Comparison of ENCODE assay signal across 9 cellular contexts in the genomic region with DNA sequence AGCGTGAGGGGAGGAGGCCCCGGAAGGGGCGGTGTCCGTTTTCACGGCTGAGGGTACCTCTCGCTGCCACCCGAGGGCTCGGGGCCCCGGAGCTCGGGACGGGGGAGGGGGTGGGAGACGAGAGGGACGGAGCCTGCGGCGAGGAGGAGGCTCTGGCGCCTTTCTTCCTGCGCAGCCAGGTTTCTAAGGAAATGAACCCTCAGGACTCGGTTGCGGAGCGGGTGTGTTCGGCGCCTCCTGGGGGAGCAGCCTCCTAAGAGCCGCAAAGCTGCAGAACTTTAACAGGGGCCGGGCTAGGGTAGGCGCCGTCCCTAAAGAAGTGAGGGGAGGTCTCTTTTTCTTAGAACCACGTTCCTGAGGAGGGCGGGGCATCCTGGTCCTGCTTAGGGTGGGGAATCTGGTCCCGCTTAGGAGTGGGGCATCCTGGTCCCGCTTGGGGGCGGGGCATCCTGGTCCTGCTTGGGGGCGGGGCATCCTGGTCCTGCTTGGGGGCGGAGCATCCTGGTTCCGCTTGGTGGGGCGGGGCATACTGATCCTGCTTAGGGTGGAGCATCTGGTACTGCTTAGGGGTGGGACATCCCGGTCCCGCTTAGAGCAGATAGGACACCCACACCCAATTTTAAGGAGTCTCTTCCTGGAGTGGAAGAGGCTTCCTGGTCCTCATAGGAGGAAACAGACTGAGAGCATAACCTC. TPM values are rescaled to one million over a fixed set of nuclear protein-coding genes. Genes with fewer than 3 reads are reported as not detected.
DNase-seq lines count a peak whose midpoint lies in the region; ATAC-seq and TF ChIP-seq lines count a peak whose summit lies in the region.
"Had no signal": no experiment of that assay in that cellular context is flagged by ENCODE, and none has a peak within 500 bp of the region (broad histone marks: within the 10 kb centered on the region; RNA-seq: fewer than 3 reads in every experiment).

No MANE protein-coding gene starts in this region.

- peaks cover 19% of the 10 kb centered on the region for H3K4me1 ChIP-seq in CD4-positive, CD25-positive, alpha-beta regulatory T cell (ENCODE audit: control insufficient read depth, insufficient read depth, low read length, poor library complexity, severe bottlenecking)

- H3K27ac ChIP-seq in CD4-positive, CD25-positive, alpha-beta regulatory T cell (ENCODE audit: insufficient read depth, low read length, poor library complexity, severe bottlenecking): no peak overlapping the region
- H3K27ac ChIP-seq: KMS-11 had no signal

- H3K9me3 Mint-ChIP-seq in CD4-positive, CD25-positive, alpha-beta regulatory T cell: peaks cover 0 to 13% (median 0%) of the 10 kb centered on the region in 7 donors
- H3K9me3 Mint-ChIP-seq in chondrocyte (ENCODE audit: low read depth): no peaks in the 10 kb centered on the region

- no peaks in the 10 kb centered on the region for H3K36me3 Mint-ChIP-seq in CD4-positive, CD25-positive, alpha-beta regulatory T cell
- H3K36me3 Mint-ChIP-seq in chondrocyte (ENCODE audit: low read depth): no peaks in the 10 kb centered on the region

- peak overlapping the region in 3 of 4 donors; percentile 32 to 81 (median 50) for H3K4me3 Mint-ChIP-seq in CD4-positive, CD25-positive, alpha-beta regulatory T cell
- H3K4me3 Mint-ChIP-seq in chondrocyte (ENCODE audit: unreplicated experiment): peak overlapping the region; percentile 70

- H3K27me3 Mint-ChIP-seq in CD4-positive, CD25-positive, alpha-beta regulatory T cell: peaks cover 72% of the 10 kb centered on the region
- peaks cover 35% of the 10 kb centered on the region for H3K27me3 Mint-ChIP-seq in chondrocyte (ENCODE audit: low read depth)

- no peak overlapping the region for H3K27ac Mint-ChIP-seq in CD4-positive, CD25-positive, alpha-beta regulatory T cell
- H3K27ac Mint-ChIP-seq in chondrocyte (ENCODE audit: unreplicated experiment): no peak overlapping the region

- peaks cover 0 to 38% (median 11%) of the 10 kb centered on the region in 4 donors for H3K4me1 Mint-ChIP-seq in CD4-positive, CD25-positive, alpha-beta regulatory T cell
- peaks cover 13% of the 10 kb centered on the region for H3K4me1 Mint-ChIP-seq in chondrocyte (ENCODE audit: low read depth)

- H3K27me3 ChIP-seq in CD4-positive, CD25-positive, alpha-beta regulatory T cell (ENCODE audit: control insufficient read depth, insufficient read depth, low read length): peaks cover 33% of the 10 kb centered on the region

- peak; percentile 48 for TF ChIP-seq CTCF in chondrocyte (IDR thresholded peaks at IDR 0.05)

- H3K4me3 ChIP-seq in CD4-positive, CD25-positive, alpha-beta regulatory T cell (ENCODE audit: low read depth, low read length): no peak overlapping the region

- peak in 1 of 3 donors; percentile 24 for DNase-seq in CD4-positive, CD25-positive, alpha-beta regulatory T cell
- peak; percentile 25 for DNase-seq in HT1080 (ENCODE audit: low read depth)
- DNase-seq in SKM-1 (lab: John Stamatoyannopoulos, UW; ENCODE audit: unreplicated experiment): peak; percentile 3
- no peak for DNase-seq in chondrocyte (ENCODE audit: low spot score)
- DNase-seq in kidney tubule cell (ENCODE audit: low spot score): peak; percentile 60
- peak; percentile 4 for DNase-seq in stimulated activated CD8-positive, alpha-beta memory T cell treated with anti-CD3 and anti-CD28 coated beads, Interleukin-15, amount 100 ng/mL, for 1 hour (ENCODE audit: low read depth)
- DNase-seq in Kasumi-1 (lab: John Stamatoyannopoulos, UW): no peak

- H3K36me3 ChIP-seq in CD4-positive, CD25-positive, alpha-beta regulatory T cell (ENCODE audit: control insufficient read depth, insufficient read depth, low read length): no peaks in the 10 kb centered on the region

- H3K9me3 ChIP-seq in CD4-positive, CD25-positive, alpha-beta regulatory T cell (ENCODE audit: control insufficient read depth in 2 of 2, low read length in 2 of 2): peaks cover 0 to 5% of the 10 kb centered on the region in 2 experiments

- no peak for ATAC-seq in CD4-positive, CD25-positive, alpha-beta regulatory T cell (ENCODE audit: low read depth in 2 of 2)
- no peak for ATAC-seq in GM21717 (IDR thresholded peaks at IDR 0.05; ENCODE audit: unreplicated experiment)

RNA-seq across cellular contexts. Expression of a gene that starts 6.2 kb away (rescaled TPM):
- total RNA-seq in CD4-positive, CD25-positive, alpha-beta regulatory T cell: 1.9 TPM
- polyA plus RNA-seq in CD4-positive, CD25-positive, alpha-beta regulatory T cell: under 1 TPM in 1 of 4 donors, not detected in 3; 0.06 TPM
- not detected in 2 replicates for total RNA-seq in HT1080 (2014; rRNA removed; shearing (Covaris generic))
- not detected in 2 replicates for polyA plus RNA-seq in HT1080 (2015; cell fraction: cytosol; rRNA removed)
- polyA plus RNA-seq in HT1080 (2015; cell fraction: nucleus; rRNA removed): 0.31 TPM in 1 of 2 replicates, not detected in the other
- total RNA-seq in chondrocyte: 0.80 TPM in 1 of 3 replicates, not detected in the others

RNA-seq across cellular contexts. Expression of a gene that starts 7.5 kb away (rescaled TPM):
- not detected for total RNA-seq in CD4-positive, CD25-positive, alpha-beta regulatory T cell
- not detected for polyA plus RNA-seq in CD4-positive, CD25-positive, alpha-beta regulatory T cell
- total RNA-seq in HT1080 (2014; rRNA removed; shearing (Covaris generic)): 2.0 and 2.2 TPM in 2 replicates
- polyA plus RNA-seq in HT1080 (2015; cell fraction: cytosol; rRNA removed): 1.2 and 1.8 TPM in 2 replicates
- polyA plus RNA-seq in HT1080 (2015; cell fraction: nucleus; rRNA removed): 0.62 and 2.6 TPM in 2 replicates
- total RNA-seq in chondrocyte: 0.90 to 2.2 TPM (median 1.3 TPM) in 3 replicates

RNA-seq across cellular contexts. Expression of a gene that starts 16.3 kb away (rescaled TPM):
- not detected for total RNA-seq in CD4-positive, CD25-positive, alpha-beta regulatory T cell
- not detected for polyA plus RNA-seq in CD4-positive, CD25-positive, alpha-beta regulatory T cell
- total RNA-seq in HT1080 (2014; rRNA removed; shearing (Covaris generic)): not detected in 2 replicates
- not detected in 2 replicates for polyA plus RNA-seq in HT1080 (2015; cell fraction: cytosol; rRNA removed)
- 0.39 TPM in 1 of 2 replicates, not detected in the other for polyA plus RNA-seq in HT1080 (2015; cell fraction: nucleus; rRNA removed)
- not detected in 3 replicates for total RNA-seq in chondrocyte

RNA-seq across cellular contexts. Expression of a gene that starts 24.9 kb away (rescaled TPM):
- total RNA-seq in CD4-positive, CD25-positive, alpha-beta regulatory T cell: not detected
- not detected for polyA plus RNA-seq in CD4-positive, CD25-positive, alpha-beta regulatory T cell
- total RNA-seq in HT1080 (2014; rRNA removed; shearing (Covaris generic)): 28.7 and 33.4 TPM in 2 replicates
- polyA plus RNA-seq in HT1080 (2015; cell fraction: cytosol; rRNA removed): 26.8 and 30.7 TPM in 2 replicates
- 5.2 and 10.6 TPM in 2 replicates for polyA plus RNA-seq in HT1080 (2015; cell fraction: nucleus; rRNA removed)
- total RNA-seq in chondrocyte: 0.62 TPM in 1 of 3 replicates, not detected in the others

RNA-seq across cellular contexts. Expression of a gene that starts 35.4 kb away (rescaled TPM):
- total RNA-seq in CD4-positive, CD25-positive, alpha-beta regulatory T cell: not detected
- not detected for polyA plus RNA-seq in CD4-positive, CD25-positive, alpha-beta regulatory T cell
- 0.39 TPM in 1 of 2 replicates, not detected in the other for total RNA-seq in HT1080 (2014; rRNA removed; shearing (Covaris generic))
- 0.51 and 1.7 TPM in 2 replicates for polyA plus RNA-seq in HT1080 (2015; cell fraction: cytosol; rRNA removed)
- 1.8 and 1.9 TPM in 2 replicates for polyA plus RNA-seq in HT1080 (2015; cell fraction: nucleus; rRNA removed)
- 0.42 to 0.54 TPM in 2 of 3 replicates, not detected in the other for total RNA-seq in chondrocyte

Comparison
In these comparisons a context has a peak if more than half of its experiments do, and no peak if none do; other contexts are left out.
1. DNase-seq: peak in HT1080 (single experiment), SKM-1 (single experiment), kidney tubule cell (single experiment) and stimulated activated CD8-positive, alpha-beta memory T cell treated with anti-CD3 and anti-CD28 coated beads, Interleukin-15, amount 100 ng/mL, for 1 hour (single experiment); none in chondrocyte (single experiment) and Kasumi-1 (0 of 2).